In the genomic region with DNA sequence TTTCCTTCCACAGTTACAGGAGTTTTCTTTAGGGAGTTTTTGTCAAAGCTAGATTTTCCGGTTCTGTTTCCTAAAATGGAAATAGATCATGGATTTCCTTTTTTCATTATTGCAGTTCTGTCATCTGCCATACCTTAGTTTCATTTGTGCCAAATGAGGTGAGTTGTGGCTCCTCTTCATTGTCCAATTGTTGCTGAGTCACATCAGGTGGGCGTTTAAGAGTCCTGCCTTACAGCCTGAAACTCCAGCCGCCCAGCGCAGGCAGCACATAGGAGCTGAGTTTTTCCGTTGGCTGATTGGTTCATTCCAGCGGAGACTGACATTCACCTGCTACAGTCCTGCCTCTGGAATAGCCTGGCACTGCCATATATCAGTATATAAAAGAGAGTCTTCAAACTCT, we compare ENCODE assay signal across 1 cellular context.
TF ChIP-seq lines count a peak whose summit lies in the region.

No MANE protein-coding gene starts in this region.

TF ChIP-seq in SK-N-SH, 30 proteins besides CTCF, POLR2A, EP300 and RAD21:
- TF ChIP-seq, protein P1, sequence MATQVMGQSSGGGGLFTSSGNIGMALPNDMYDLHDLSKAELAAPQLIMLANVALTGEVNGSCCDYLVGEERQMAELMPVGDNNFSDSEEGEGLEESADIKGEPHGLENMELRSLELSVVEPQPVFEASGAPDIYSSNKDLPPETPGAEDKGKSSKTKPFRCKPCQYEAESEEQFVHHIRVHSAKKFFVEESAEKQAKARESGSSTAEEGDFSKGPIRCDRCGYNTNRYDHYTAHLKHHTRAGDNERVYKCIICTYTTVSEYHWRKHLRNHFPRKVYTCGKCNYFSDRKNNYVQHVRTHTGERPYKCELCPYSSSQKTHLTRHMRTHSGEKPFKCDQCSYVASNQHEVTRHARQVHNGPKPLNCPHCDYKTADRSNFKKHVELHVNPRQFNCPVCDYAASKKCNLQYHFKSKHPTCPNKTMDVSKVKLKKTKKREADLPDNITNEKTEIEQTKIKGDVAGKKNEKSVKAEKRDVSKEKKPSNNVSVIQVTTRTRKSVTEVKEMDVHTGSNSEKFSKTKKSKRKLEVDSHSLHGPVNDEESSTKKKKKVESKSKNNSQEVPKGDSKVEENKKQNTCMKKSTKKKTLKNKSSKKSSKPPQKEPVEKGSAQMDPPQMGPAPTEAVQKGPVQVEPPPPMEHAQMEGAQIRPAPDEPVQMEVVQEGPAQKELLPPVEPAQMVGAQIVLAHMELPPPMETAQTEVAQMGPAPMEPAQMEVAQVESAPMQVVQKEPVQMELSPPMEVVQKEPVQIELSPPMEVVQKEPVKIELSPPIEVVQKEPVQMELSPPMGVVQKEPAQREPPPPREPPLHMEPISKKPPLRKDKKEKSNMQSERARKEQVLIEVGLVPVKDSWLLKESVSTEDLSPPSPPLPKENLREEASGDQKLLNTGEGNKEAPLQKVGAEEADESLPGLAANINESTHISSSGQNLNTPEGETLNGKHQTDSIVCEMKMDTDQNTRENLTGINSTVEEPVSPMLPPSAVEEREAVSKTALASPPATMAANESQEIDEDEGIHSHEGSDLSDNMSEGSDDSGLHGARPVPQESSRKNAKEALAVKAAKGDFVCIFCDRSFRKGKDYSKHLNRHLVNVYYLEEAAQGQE (IDR thresholded peaks at IDR 0.05; ENCODE audit: low read depth, low read length): no peak
- TF ChIP-seq RCOR1 (IDR thresholded peaks at IDR 0.05; ENCODE audit: low read length) (no peak), NRF1 (IDR thresholded peaks at IDR 0.05; ENCODE audit: low read depth, low read length) (no peak), MXI1 (IDR thresholded peaks at IDR 0.05; ENCODE audit: low read depth, low read length) (no peak), TCF12 (IDR thresholded peaks at IDR 0.05) (no peak), EZH2phosphoT487 (IDR thresholded peaks at IDR 0.05; ENCODE audit: borderline replicate concordance, low read depth) (no peak), FOXJ3 (CRISPR knock-in tag; IDR thresholded peaks at IDR 0.05) (no peak), SMC3 (IDR thresholded peaks at IDR 0.05; ENCODE audit: low read depth, low read length) (no peak), PBX3 (IDR thresholded peaks at IDR 0.05) (no peak), MAX (IDR thresholded peaks at IDR 0.05; ENCODE audit: low read depth) (no peak), YY1 (IDR thresholded peaks at IDR 0.05; ENCODE audit: low read depth) (no peak), POLR2AphosphoS5 (IDR thresholded peaks at IDR 0.05; ENCODE audit: low read depth, low read length) (no peak), TAF1 (IDR thresholded peaks at IDR 0.05; ENCODE audit: borderline replicate concordance, low read depth, low read length) (no peak), ELF1 (IDR thresholded peaks at IDR 0.05) (no peak), FOXM1 (IDR thresholded peaks at IDR 0.05; ENCODE audit: low read depth) (no peak)
- TF ChIP-seq, protein P2, sequence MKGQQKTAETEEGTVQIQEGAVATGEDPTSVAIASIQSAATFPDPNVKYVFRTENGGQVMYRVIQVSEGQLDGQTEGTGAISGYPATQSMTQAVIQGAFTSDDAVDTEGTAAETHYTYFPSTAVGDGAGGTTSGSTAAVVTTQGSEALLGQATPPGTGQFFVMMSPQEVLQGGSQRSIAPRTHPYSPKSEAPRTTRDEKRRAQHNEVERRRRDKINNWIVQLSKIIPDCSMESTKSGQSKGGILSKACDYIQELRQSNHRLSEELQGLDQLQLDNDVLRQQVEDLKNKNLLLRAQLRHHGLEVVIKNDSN (IDR thresholded peaks at IDR 0.05; ENCODE audit: borderline replicate concordance, low read depth): no peak
